In the genomic region with DNA sequence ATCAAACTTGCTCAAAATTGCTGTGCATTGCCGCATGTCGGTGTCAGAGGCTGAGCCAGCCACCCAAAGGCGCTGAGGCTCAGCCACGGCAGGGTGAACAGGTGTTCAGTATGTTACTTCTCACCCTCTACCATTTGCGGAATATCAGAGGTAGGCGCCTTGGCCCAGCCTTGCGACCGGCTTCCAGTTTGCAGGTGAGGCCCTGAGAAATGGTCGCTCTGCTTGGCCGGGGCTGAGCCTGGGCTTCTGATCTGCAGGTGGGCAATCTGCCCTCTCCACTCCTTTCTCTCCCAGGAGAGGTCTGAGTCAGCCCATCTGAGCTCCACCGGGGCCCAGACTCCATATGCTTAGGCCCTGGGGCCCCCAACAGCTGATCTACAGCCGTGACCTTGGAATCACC, we compare ENCODE assay signal across 18 cellular contexts.
"Had no signal": no experiment of that assay in that cellular context is flagged by ENCODE, and none has a peak within 500 bp of the region (broad histone marks: within the 10 kb centered on the region; RNA-seq: fewer than 3 reads in every experiment).

No MANE protein-coding gene starts in this region.

- H3K4me3 ChIP-seq: MG63, SJSA1, SK-N-MC had no signal

- DNase-seq: IMR-90, Karpas-422, KG1, MG63, NCI-H1092, NCI-H1436, NCI-H187, NCI-H2029, NCI-H2081 treated with DMSO at 0.1 percent for 48 hours, NCI-H2227 treated with DMSO at 0.1 percent for 48 hours, NCI-H524, NCI-H526 treated with DMSO at 0.1 percent for 48 hours, NCI-H748 treated with DMSO at 0.1 percent for 48 hours, Right ventricle myocardium superior, RPMI8226, SIG-M5 had no signal

- H3K9me3 ChIP-seq: MG63, SJSA1 had no signal

- H3K4me1 ChIP-seq: SJSA1 had no signal

- H3K27ac ChIP-seq: SJSA1, SK-N-MC had no signal

- H3K36me3 ChIP-seq: MG63, SJSA1 had no signal
